ENCODE assay signal across 10 cellular contexts in the genomic region with DNA sequence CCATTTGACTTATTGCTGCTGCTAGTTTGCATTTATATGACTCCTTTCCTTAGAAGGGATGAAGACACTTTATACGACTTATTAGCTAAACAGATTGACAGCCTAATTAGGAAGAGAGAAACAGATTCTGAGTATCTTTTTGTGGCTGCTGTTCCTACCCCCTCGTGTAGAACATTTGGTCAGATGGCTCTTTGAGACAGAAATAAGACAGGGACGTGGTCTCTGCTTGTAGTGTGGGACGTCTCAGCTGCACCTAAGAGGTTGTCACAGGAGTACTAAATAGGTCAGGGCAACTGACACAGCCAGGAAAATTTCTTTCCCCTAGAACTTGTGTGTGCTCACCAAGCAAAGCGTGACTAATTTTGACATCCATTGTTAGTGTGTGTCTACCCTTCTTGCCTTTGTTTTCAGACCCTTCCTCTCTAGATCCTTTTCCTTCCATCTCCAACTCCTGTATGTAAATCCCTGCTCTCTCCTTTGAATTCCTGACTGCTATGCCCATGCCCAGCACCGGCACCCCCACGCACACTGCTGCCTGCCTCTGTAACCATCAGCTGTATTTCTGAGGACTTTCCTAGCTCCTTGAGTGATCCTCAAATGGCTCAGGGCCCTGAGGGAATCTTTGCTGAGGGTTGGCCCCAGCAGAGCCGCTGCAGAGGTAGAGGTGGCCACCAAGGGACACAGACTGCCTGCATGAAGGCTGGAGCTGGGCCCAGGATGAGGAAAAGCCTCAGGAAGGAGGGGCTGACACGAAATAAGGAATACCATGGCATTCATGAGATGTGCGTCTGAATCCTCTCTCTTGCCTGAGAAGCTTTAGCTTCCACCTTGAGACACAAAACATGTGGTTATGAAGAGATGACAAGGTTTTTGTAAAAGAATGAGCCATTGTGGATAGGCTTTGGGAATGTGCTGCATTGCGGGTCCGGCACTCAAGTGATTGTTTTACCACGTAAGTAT.
DNase-seq lines count a peak whose midpoint lies in the region; ATAC-seq, FAIRE-seq and TF ChIP-seq lines count a peak whose summit lies in the region.
"Had no signal": no experiment of that assay in that cellular context is flagged by ENCODE, and none has a peak within 500 bp of the region (broad histone marks: within the 10 kb centered on the region; RNA-seq: fewer than 3 reads in every experiment).

No MANE protein-coding gene starts in this region.

- no peak overlapping the region for H3K4me3 ChIP-seq in left ventricle myocardium inferior
- peak overlapping the region; percentile 68 for H3K4me3 ChIP-seq in GM12878
- H3K4me3 ChIP-seq in esophagus squamous epithelium, result no peak overlapping the region

- intact Hi-C loops in left ventricle myocardium inferior (cut with micrococcal nuclease), result no loop called here
- intact Hi-C loops in Right ventricle myocardium superior (cut with DNase I), result no loop called here
- intact Hi-C loops in GM12878 (cut with micrococcal nuclease; ENCODE audit: unreplicated experiment), result loop anchor here (1.0 kb wide), 1 partner anchor 14 kb away; no protein-coding TSS in a partner anchor
- intact Hi-C loops in esophagus squamous epithelium (cut with DNase I), result no loop called here

- peak; percentile 60 for TF ChIP-seq POLR2A in GM12878 (IDR thresholded peaks at IDR 0.05; ENCODE audit: low read depth, low read length)
- peak in 1 of 4 donors; percentile 41 for TF ChIP-seq POLR2A in esophagus squamous epithelium (IDR thresholded peaks at IDR 0.05)

- CTCF ChIA-PET in GM12878 (lab: Yijun Ruan, JAX), result interaction anchor here (1.0 to 9.9 kb wide), 21 partner anchors 7 to 187 kb away, joined by 3 to 101 read pairs (median 4); no protein-coding TSS in a partner anchor

- H3K27me3 Mint-ChIP-seq in stimulated activated naive CD8-positive, alpha-beta T cell treated with anti-CD3 and anti-CD28 coated beads, Interleukin-15, Interleukin-2, amounts not matched to agents 100 ng/mL and 50 ng/mL, for 24 hours, result no peaks in the 10 kb centered on the region

- H3K79me2 ChIP-seq in GM12878 (ENCODE audit: control insufficient read depth, insufficient read depth, low read length), result peaks cover 56% of the 10 kb centered on the region

- DNase-seq in left ventricle myocardium inferior (no peak), Right ventricle myocardium superior (no peak), GM12878 (ENCODE audit: low read depth, low spot score) (no peak), esophagus squamous epithelium (lab: John Stamatoyannopoulos, UW) (no peak), UCSD-AML1 (lab: John Stamatoyannopoulos, UW; ENCODE audit: unreplicated experiment) (no peak), NOMO-1 treated with DMSO at 0.1 percent for 48 hours (lab: John Stamatoyannopoulos, UW; ENCODE audit: unreplicated experiment) (no peak)
- DNase-seq: mesendoderm, SIG-M5 had no signal

- H3K27me3 ChIP-seq in left ventricle myocardium inferior (ENCODE audit: low read depth), result no peaks in the 10 kb centered on the region
- H3K27me3 ChIP-seq in GM12878 (replicated peaks in 1 of 2; ENCODE audit: control insufficient read depth in 2 of 2, insufficient read depth in 2 of 2, low read length in 1 of 2), result no peaks in the 10 kb centered on the region
- H3K27me3 ChIP-seq in esophagus squamous epithelium, result peaks cover 0 to 28% (median 0%) of the 10 kb centered on the region in 4 donors

- TF ChIP-seq CTCF in left ventricle myocardium inferior (IDR thresholded peaks at IDR 0.05; ENCODE audit: borderline replicate concordance) (no peak), GM12878 (IDR thresholded peaks at IDR 0.05 in 2 of 3, conservative IDR thresholded peaks at IDR 0.05 in 1 of 3; ENCODE audit: control insufficient read depth in 2 of 3, extremely low read depth in 1 of 3, insufficient read depth in 1 of 3, low read depth in 3 of 3, low read length in 3 of 3) (no peak), esophagus squamous epithelium (IDR thresholded peaks at IDR 0.05) (no peak)

- no peaks in the 10 kb centered on the region for H3K9me3 Mint-ChIP-seq in stimulated activated naive CD8-positive, alpha-beta T cell treated with anti-CD3 and anti-CD28 coated beads, Interleukin-15, Interleukin-2, amounts not matched to agents 100 ng/mL and 50 ng/mL, for 24 hours

- TF ChIP-seq EP300 in GM12878 (IDR thresholded peaks at IDR 0.05; ENCODE audit: borderline replicate concordance in 1 of 2, control insufficient read depth in 1 of 2, low read depth in 2 of 2, low read length in 2 of 2), result peak in 1 of 2 experiments; percentile 49; a peak in 1 of 4 replicates

- in situ Hi-C loops in GM12878 (cut with MboI), result no loop called here

- BruUV-seq in GM12878 (replicated peaks; lab: Mats Ljungman, UMichigan), result no TSS peak

- H3K9ac ChIP-seq in GM12878 (ENCODE audit: control insufficient read depth, insufficient read depth, low read length), result peak overlapping the region; percentile 78

- RAD21 ChIA-PET in GM12878 (lab: Charles Lee; ENCODE audit: unreplicated experiment), result interaction anchor here (0.7 to 25.4 kb wide), 17 partner anchors 9 to 123 kb away, joined by 3 to 797 read pairs (median 11); no protein-coding TSS in a partner anchor

- SMC1A ChIA-PET in GM12878 (lab: Charles Lee; ENCODE audit: uncharacterized antibody, unreplicated experiment), result interaction anchor here (0.6 to 17.7 kb wide), 17 partner anchors 8 to 148 kb away, joined by 3 to 399 read pairs (median 14); no protein-coding TSS in a partner anchor

- H3K36me3 ChIP-seq in left ventricle myocardium inferior (no peaks in the 10 kb centered on the region), GM12878 (ENCODE audit: control insufficient read depth in 2 of 2, insufficient read depth in 2 of 2, low read length in 1 of 2) (no peaks in the 10 kb centered on the region), esophagus squamous epithelium (no peaks in the 10 kb centered on the region)

- POLR2A ChIA-PET in GM12878 (lab: Charles Lee), result interaction anchor here (0.6 to 35.4 kb wide), 15 partner anchors 8 to 351 kb away, joined by 3 to 875 read pairs (median 4); no protein-coding TSS in a partner anchor

- H3K9me3 ChIP-seq in left ventricle myocardium inferior (replicated peaks) (no peaks in the 10 kb centered on the region), GM12878 (replicated peaks; ENCODE audit: control insufficient read depth, insufficient read depth, low read length) (no peaks in the 10 kb centered on the region), esophagus squamous epithelium (no peaks in the 10 kb centered on the region)

- H3K4me2 ChIP-seq in GM12878 (ENCODE audit: control insufficient read depth, insufficient read depth), result peak overlapping the region; percentile 92

- H3K4me1 ChIP-seq in left ventricle myocardium inferior (peaks cover 52% of the 10 kb centered on the region), GM12878 (ENCODE audit: control insufficient read depth, insufficient read depth, low read length) (peaks cover 52% of the 10 kb centered on the region), esophagus squamous epithelium (peaks cover 0 to 47% (median 21%) of the 10 kb centered on the region in 3 donors)

- H3K36me3 Mint-ChIP-seq in stimulated activated naive CD8-positive, alpha-beta T cell treated with anti-CD3 and anti-CD28 coated beads, Interleukin-15, Interleukin-2, amounts not matched to agents 100 ng/mL and 50 ng/mL, for 24 hours (ENCODE audit: low read depth), result peaks cover 93% of the 10 kb centered on the region

- no peaks in the 10 kb centered on the region for H4K20me1 ChIP-seq in GM12878 (ENCODE audit: control insufficient read depth, insufficient read depth)

- no peak for ATAC-seq in Right ventricle myocardium superior (ENCODE audit: poor library complexity)
- ATAC-seq in HG03064 (IDR thresholded peaks at IDR 0.05; ENCODE audit: low read depth, unreplicated experiment), result peak; percentile 41
- peak; percentile 29 for ATAC-seq in GM12878

- H2AFZ ChIP-seq in GM12878 (ENCODE audit: control insufficient read depth, low read depth, low read length), result peak overlapping the region; percentile 52

- FAIRE-seq in GM12878 (lab: Jason Lieb, UNC), result peak; percentile 76

- peaks cover 74% of the 10 kb centered on the region for H3K4me1 Mint-ChIP-seq in stimulated activated naive CD8-positive, alpha-beta T cell treated with anti-CD3 and anti-CD28 coated beads, Interleukin-15, Interleukin-2, amounts not matched to agents 100 ng/mL and 50 ng/mL, for 24 hours (ENCODE audit: low read depth)

- H3K27ac Mint-ChIP-seq in stimulated activated naive CD8-positive, alpha-beta T cell treated with anti-CD3 and anti-CD28 coated beads, Interleukin-15, Interleukin-2, amounts not matched to agents 100 ng/mL and 50 ng/mL, for 24 hours, result peak overlapping the region; percentile 100

- 0 out of 2 replicates have a peak, but pooled peaks have one; percentile 8 for TF ChIP-seq RAD21 in GM12878 (IDR thresholded peaks at IDR 0.05; ENCODE audit: insufficient read depth, low read depth, low read length)

- peak overlapping the region; percentile 89 for H3K4me3 Mint-ChIP-seq in stimulated activated naive CD8-positive, alpha-beta T cell treated with anti-CD3 and anti-CD28 coated beads, Interleukin-15, Interleukin-2, amounts not matched to agents 100 ng/mL and 50 ng/mL, for 24 hours

- H3K27ac ChIP-seq in left ventricle myocardium inferior (replicated peaks) (peak overlapping the region; percentile 47), GM12878 (ENCODE audit: control insufficient read depth, insufficient read depth) (peak overlapping the region; percentile 98), esophagus squamous epithelium (peak overlapping the region in 1 of 4 donors; percentile 20)

- WGBS in GM12878 (ENCODE audit: insufficient coverage, insufficient replicate concordance, low lambda C conversion rate, missing lambda C conversion rate), result 8% methylated on average over 13 of the region's 13 CpGs
- WGBS in esophagus squamous epithelium, 2 donors, result 70 to 78% methylated on average over 12 of the region's 13 CpGs

TF ChIP-seq in GM12878, 131 proteins besides CTCF, POLR2A, EP300 and RAD21 (continues in another document):
- TF ChIP-seq, protein P1, sequence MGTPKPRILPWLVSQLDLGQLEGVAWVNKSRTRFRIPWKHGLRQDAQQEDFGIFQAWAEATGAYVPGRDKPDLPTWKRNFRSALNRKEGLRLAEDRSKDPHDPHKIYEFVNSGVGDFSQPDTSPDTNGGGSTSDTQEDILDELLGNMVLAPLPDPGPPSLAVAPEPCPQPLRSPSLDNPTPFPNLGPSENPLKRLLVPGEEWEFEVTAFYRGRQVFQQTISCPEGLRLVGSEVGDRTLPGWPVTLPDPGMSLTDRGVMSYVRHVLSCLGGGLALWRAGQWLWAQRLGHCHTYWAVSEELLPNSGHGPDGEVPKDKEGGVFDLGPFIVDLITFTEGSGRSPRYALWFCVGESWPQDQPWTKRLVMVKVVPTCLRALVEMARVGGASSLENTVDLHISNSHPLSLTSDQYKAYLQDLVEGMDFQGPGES (IDR thresholded peaks at IDR 0.05), result no peak
- peak; percentile 46; the same call in 1 of the 2 replicates for TF ChIP-seq TCF3 (IDR thresholded peaks at IDR 0.05; ENCODE audit: borderline replicate concordance, insufficient read depth, low read depth, low read length)
- peak; percentile 13 for TF ChIP-seq SP1 (IDR thresholded peaks at IDR 0.05; ENCODE audit: low read depth, low read length)
- no peak for TF ChIP-seq TBL1XR1 (IDR thresholded peaks at IDR 0.05; ENCODE audit: low read depth, low read length)
- TF ChIP-seq GABPA (IDR thresholded peaks at IDR 0.05; ENCODE audit: low read depth), result no peak
- no peak for TF ChIP-seq CEBPB (IDR thresholded peaks at IDR 0.05; ENCODE audit: borderline replicate concordance in 1 of 2, low read depth in 2 of 2, low read length in 2 of 2)
